ENCODE assay signal across 1 cellular context in genomic region chr2:20635698-20636584, GRCh38.
TF ChIP-seq lines count a peak whose summit lies in the region.

No MANE protein-coding gene starts in this region.

TF ChIP-seq in HepG2, 621 proteins besides CTCF, POLR2A, EP300 and RAD21 (continued from another document and continues in another):
- TF ChIP-seq ZNF597 (CRISPR knock-in tag; IDR thresholded peaks at IDR 0.05) = no peak
- no peak for TF ChIP-seq GRHL1 (CRISPR knock-in tag; conservative IDR thresholded peaks at IDR 0.05)
- TF ChIP-seq KLF12 (CRISPR knock-in tag; IDR thresholded peaks at IDR 0.05; ENCODE audit: borderline replicate concordance) = no peak
- no peak for TF ChIP-seq GTF2F1 (IDR thresholded peaks at IDR 0.05; ENCODE audit: low read length)
- TF ChIP-seq BCLAF1 (IDR thresholded peaks at IDR 0.05) = no peak
- TF ChIP-seq ZNF83 (CRISPR knock-in tag; IDR thresholded peaks at IDR 0.05; ENCODE audit: borderline replicate concordance) = no peak
- TF ChIP-seq PCBP2 (optimal IDR thresholded peaks at IDR 0.05; ENCODE audit: low read depth, low read length, poor library complexity, severe bottlenecking) = no peak
- TF ChIP-seq RARA (CRISPR knock-in tag; IDR thresholded peaks at IDR 0.05) = no peak
- TF ChIP-seq MED1 (CRISPR knock-in tag; IDR thresholded peaks at IDR 0.05) = peak; percentile 86
- peak; percentile 51; the same call in 1 of the 2 replicates for TF ChIP-seq NR0B2 (CRISPR knock-in tag; IDR thresholded peaks at IDR 0.05)
- peak; percentile 94 for TF ChIP-seq HNF1B (CRISPR knock-in tag; IDR thresholded peaks at IDR 0.05)
- TF ChIP-seq ZNF878 (CRISPR knock-in tag; IDR thresholded peaks at IDR 0.05) = no peak
- TF ChIP-seq ZNF207 (IDR thresholded peaks at IDR 0.05; ENCODE audit: borderline replicate concordance) = no peak
- peak; percentile 70 for TF ChIP-seq ELF1 (CRISPR knock-in tag; IDR thresholded peaks at IDR 0.05)
- TF ChIP-seq TCF7 (IDR thresholded peaks at IDR 0.05; ENCODE audit: low read depth) = no peak
- TF ChIP-seq ZNF782 (CRISPR knock-in tag; IDR thresholded peaks at IDR 0.05; ENCODE audit: borderline replicate concordance) = peak; percentile 83; the same call in 1 of the 2 replicates
- TF ChIP-seq HMG20B (CRISPR knock-in tag; conservative IDR thresholded peaks at IDR 0.05) = no peak
- TF ChIP-seq PBX3 (CRISPR knock-in tag; IDR thresholded peaks at IDR 0.05; ENCODE audit: borderline replicate concordance) = no peak
- TF ChIP-seq MAZ (IDR thresholded peaks at IDR 0.05; ENCODE audit: borderline replicate concordance, low read depth, low read length) = peak; percentile 94
- peak; percentile 88 for TF ChIP-seq MAZ (CRISPR knock-in tag; IDR thresholded peaks at IDR 0.05; ENCODE audit: low read depth)
- no peak for TF ChIP-seq ZNF367 (CRISPR knock-in tag; IDR thresholded peaks at IDR 0.05; ENCODE audit: borderline replicate concordance)
- peak; percentile 79; the same call in 1 of the 2 replicates for TF ChIP-seq THRA (CRISPR knock-in tag; IDR thresholded peaks at IDR 0.05; ENCODE audit: borderline replicate concordance)
- TF ChIP-seq ZNF414 (CRISPR knock-in tag; IDR thresholded peaks at IDR 0.05) = peak; percentile 66; the same call in 1 of the 2 replicates
- TF ChIP-seq HES4 (CRISPR knock-in tag; IDR thresholded peaks at IDR 0.05; ENCODE audit: borderline replicate concordance) = 0 out of 2 replicates have a peak, but pooled peaks have one; percentile 21
- no peak for TF ChIP-seq ZNF251 (CRISPR knock-in tag; IDR thresholded peaks at IDR 0.05)
- TF ChIP-seq PHF21A (CRISPR knock-in tag; IDR thresholded peaks at IDR 0.05) = 0 out of 2 replicates have a peak, but pooled peaks have one; percentile 47
- TF ChIP-seq MAX (IDR thresholded peaks at IDR 0.05) = peak; percentile 61; the same call in 1 of the 2 replicates
- no peak; the same call in 1 of the 2 replicates for TF ChIP-seq RFXAP (CRISPR knock-in tag; IDR thresholded peaks at IDR 0.05; ENCODE audit: borderline replicate concordance)
- TF ChIP-seq ZNF101 (CRISPR knock-in tag; IDR thresholded peaks at IDR 0.05; ENCODE audit: borderline replicate concordance, low read depth) = no peak
- TF ChIP-seq JARID2 (CRISPR knock-in tag; IDR thresholded peaks at IDR 0.05; ENCODE audit: insufficient replicate concordance) = no peak
- TF ChIP-seq ZNF33A (CRISPR knock-in tag; IDR thresholded peaks at IDR 0.05; ENCODE audit: borderline replicate concordance) = no peak
- TF ChIP-seq JUNB (CRISPR knock-in tag; IDR thresholded peaks at IDR 0.05; ENCODE audit: borderline replicate concordance) = no peak
- no peak for TF ChIP-seq NR3C1 (CRISPR knock-in tag; IDR thresholded peaks at IDR 0.05)
- TF ChIP-seq ZHX1 (CRISPR knock-in tag; IDR thresholded peaks at IDR 0.05; ENCODE audit: low read depth) = no peak
- peak; percentile 38; the same call in 1 of the 2 replicates for TF ChIP-seq ZMYM3 (CRISPR knock-in tag; IDR thresholded peaks at IDR 0.05)
- no peak for TF ChIP-seq CREM (IDR thresholded peaks at IDR 0.05)
- TF ChIP-seq CREM (CRISPR knock-in tag; IDR thresholded peaks at IDR 0.05) = no peak
- TF ChIP-seq ELK4 (CRISPR knock-in tag; IDR thresholded peaks at IDR 0.05; ENCODE audit: borderline replicate concordance) = no peak
- TF ChIP-seq RFX5 (IDR thresholded peaks at IDR 0.05; ENCODE audit: low read depth, low read length) = 0 out of 2 replicates have a peak, but pooled peaks have one; percentile 25
- TF ChIP-seq GLMP (CRISPR knock-in tag; IDR thresholded peaks at IDR 0.05; ENCODE audit: borderline replicate concordance) = no peak
- TF ChIP-seq ZBTB2 (CRISPR knock-in tag; IDR thresholded peaks at IDR 0.05; ENCODE audit: low read depth) = no peak
